In the genomic region with DNA sequence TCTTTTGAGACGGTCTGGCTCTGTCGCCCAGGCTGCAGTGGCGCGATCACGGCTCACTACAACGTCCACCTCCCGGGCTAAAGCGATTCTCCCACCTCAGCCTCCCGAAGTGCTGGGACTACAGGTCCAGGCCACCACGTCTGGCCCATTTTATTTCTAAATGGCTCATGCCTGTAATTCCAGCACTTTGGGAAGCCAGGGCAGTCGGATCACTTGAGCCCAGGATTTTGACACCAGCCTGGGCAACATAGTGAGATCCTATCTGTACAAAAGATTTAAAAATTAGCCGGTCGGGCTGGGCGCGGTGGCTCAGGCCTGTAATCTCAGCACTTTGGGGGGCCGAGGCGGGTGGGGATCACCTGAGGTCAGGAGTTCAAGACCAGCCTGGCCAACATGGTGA, we compare ENCODE assay signal across 39 cellular contexts. TPM values are rescaled to one million over a fixed set of nuclear protein-coding genes. Genes with fewer than 3 reads are reported as not detected.
"Had no signal": no experiment of that assay in that cellular context is flagged by ENCODE, and none has a peak within 500 bp of the region (broad histone marks: within the 10 kb centered on the region; RNA-seq: fewer than 3 reads in every experiment).

No MANE protein-coding gene starts in this region.

- FAIRE-seq: astrocyte, bronchial epithelial cell had no signal

- H3K4me1 ChIP-seq: ascending aorta had no signal

- H3K27me3 ChIP-seq: adrenal gland, ascending aorta, body of pancreas, brain microvascular endothelial cell, breast epithelium, cardiac muscle cell had no signal

- H3K9me3 Mint-ChIP-seq: activated naive CD4-positive, alpha-beta T cell treated with anti-CD3 and anti-CD28 coated beads for 36 hours; activated naive CD4-positive, alpha-beta T cell treated with anti-CD3 and anti-CD28 coated beads, Interleukin-2, amount 10 ng/mL, durations not matched to agents 7 days and 5 days; activated naive CD4-positive, alpha-beta T cell treated with anti-CD3 and anti-CD28 coated beads, Interleukin-2, amount 50 U/mL, for 24 hours; activated naive CD4-positive, alpha-beta T cell treated with anti-CD3 and anti-CD28 coated beads, Interleukin-2, amount 50 U/mL, for 72 hours; activated naive CD8-positive, alpha-beta T cell treated with anti-CD3 and anti-CD28 coated beads for 36 hours; activated naive CD8-positive, alpha-beta T cell treated with anti-CD3 and anti-CD28 coated beads, Interleukin-2, amount 10 ng/mL, durations not matched to agents 7 days and 5 days; activated naive CD8-positive, alpha-beta T cell treated with anti-CD3 and anti-CD28 coated beads, Interleukin-2, amount 50 U/mL, for 24 hours; activated T-cell treated with anti-CD3 and anti-CD28 coated beads, Interleukin-2, amount 50 U/mL, for 24 hours; activated T-cell treated with anti-CD3 and anti-CD28 coated beads, Interleukin-2, amount 50 U/mL, for 4 hours; activated T-cell treated with anti-CD3 and anti-CD28 coated beads, Interleukin-2, amount 50 U/mL, for 72 hours; activated T-helper 1 cell treated with anti-CD3 and anti-CD28 coated beads, Interleukin-12 subunit alpha, Interleukin-12 subunit beta, Interleukin-2, Interleukin-4 antibody, amounts not matched to agents 30 ng/mL and 10 ng/mL and 1 ng/mL, durations not matched to agents 14 hours and 24 hours and 36 hours; activated T-helper 17 cell treated with anti-CD3 and anti-CD28 coated beads, Interleukin-2, amount 50 U/mL, for 72 hours; activated T-helper 2 cell treated with anti-CD3 and anti-CD28 coated beads, Interferon-gamma antibody, Interleukin-2, Interleukin-4, amounts not matched to agents 10 μg/mL and 5 μg/mL and 100 μg/mL, durations not matched to agents 14 hours and 24 hours and 36 hours; brain; central memory CD8-positive, alpha-beta T cell had no signal

- H3K4me3 ChIP-seq: body of pancreas had no signal

- H3K9me3 ChIP-seq: adrenal gland, ascending aorta, body of pancreas, breast epithelium had no signal

- H3K36me3 Mint-ChIP-seq: activated naive CD4-positive, alpha-beta T cell treated with anti-CD3 and anti-CD28 coated beads, Interleukin-2, amount 10 ng/mL, durations not matched to agents 7 days and 5 days; activated naive CD4-positive, alpha-beta T cell treated with anti-CD3 and anti-CD28 coated beads, Interleukin-2, amount 50 U/mL, for 24 hours; activated naive CD4-positive, alpha-beta T cell treated with anti-CD3 and anti-CD28 coated beads, Interleukin-2, amount 50 U/mL, for 72 hours; activated naive CD8-positive, alpha-beta T cell; activated naive CD8-positive, alpha-beta T cell treated with anti-CD3 and anti-CD28 coated beads for 36 hours; activated naive CD8-positive, alpha-beta T cell treated with anti-CD3 and anti-CD28 coated beads, Interleukin-2, amount 10 ng/mL, durations not matched to agents 7 days and 5 days; brain had no signal

- DNase-seq: activated effector memory CD4-positive, alpha-beta T cell treated with anti-CD3 and anti-CD28 coated beads, Interleukin-2, amount 50 U/mL, for 16 hours; activated effector memory CD4-positive, alpha-beta T cell treated with Interleukin-2 at 50 U/mL for 16 hours; activated gamma-delta T cell; activated gamma-delta T cell treated with Interleukin-2 at 50 U/mL for 16 hours; activated naive CD4-positive, alpha-beta T cell; activated naive CD4-positive, alpha-beta T cell treated with anti-CD3 and anti-CD28 coated beads for 36 hours; activated naive CD4-positive, alpha-beta T cell treated with anti-CD3 and anti-CD28 coated beads, Interleukin-2, amount 10 ng/mL, durations not matched to agents 7 days and 5 days; activated naive CD4-positive, alpha-beta T cell treated with anti-CD3 and anti-CD28 coated beads, Interleukin-2, amount 50 U/mL, for 16 hours; activated naive CD4-positive, alpha-beta T cell treated with Interleukin-2 at 50 U/mL for 16 hours; activated naive CD8-positive, alpha-beta T cell treated with anti-CD3 and anti-CD28 coated beads for 36 hours; activated naive CD8-positive, alpha-beta T cell treated with anti-CD3 and anti-CD28 coated beads, Interleukin-2, amount 10 ng/mL, durations not matched to agents 7 days and 5 days; activated naive CD8-positive, alpha-beta T cell treated with anti-CD3 and anti-CD28 coated beads, Interleukin-2, amount 50 U/mL, for 24 hours; activated T-cell treated with anti-CD3 and anti-CD28 coated beads, Interleukin-2, amount 50 U/mL, for 1 hour; activated T-cell treated with anti-CD3 and anti-CD28 coated beads, Interleukin-2, amount 50 U/mL, for 24 hours; activated T-cell treated with anti-CD3 and anti-CD28 coated beads, Interleukin-2, amount 50 U/mL, for 4 hours; activated T-cell treated with anti-CD3 and anti-CD28 coated beads, Interleukin-2, amount 50 U/mL, for 48 hours; activated T-cell treated with anti-CD3 and anti-CD28 coated beads, Interleukin-2, amount 50 U/mL, for 72 hours; adrenal gland; amniotic stem cell; amygdala; anterior cingulate cortex; body of pancreas; brain microvascular endothelial cell; caudate nucleus; central memory CD4-positive, alpha-beta T cell; cerebellar nuclear complex had no signal

- H3K4me1 Mint-ChIP-seq: activated T-helper 17 cell treated with anti-CD3 and anti-CD28 coated beads, Interleukin-2, amount 50 U/mL, for 72 hours had no signal

- H3K27ac Mint-ChIP-seq: activated naive CD4-positive, alpha-beta T cell treated with anti-CD3 and anti-CD28 coated beads for 36 hours; activated naive CD4-positive, alpha-beta T cell treated with anti-CD3 and anti-CD28 coated beads, Interleukin-2, amount 10 ng/mL, durations not matched to agents 7 days and 5 days; activated naive CD4-positive, alpha-beta T cell treated with anti-CD3 and anti-CD28 coated beads, Interleukin-2, amount 50 U/mL, for 24 hours; activated naive CD8-positive, alpha-beta T cell; activated naive CD8-positive, alpha-beta T cell treated with anti-CD3 and anti-CD28 coated beads, Interleukin-2, amount 10 ng/mL, durations not matched to agents 7 days and 5 days; activated naive CD8-positive, alpha-beta T cell treated with anti-CD3 and anti-CD28 coated beads, Interleukin-2, amount 50 U/mL, for 24 hours; activated T-cell treated with anti-CD3 and anti-CD28 coated beads, Interleukin-2, amount 50 U/mL, for 72 hours; activated T-helper 1 cell treated with anti-CD3 and anti-CD28 coated beads, Interleukin-12 subunit alpha, Interleukin-12 subunit beta, Interleukin-2, Interleukin-4 antibody, amounts not matched to agents 30 ng/mL and 10 ng/mL and 1 ng/mL, durations not matched to agents 14 hours and 24 hours and 36 hours; activated T-helper 2 cell treated with anti-CD3 and anti-CD28 coated beads, Interferon-gamma antibody, Interleukin-2, Interleukin-4, amounts not matched to agents 10 μg/mL and 5 μg/mL and 100 μg/mL, durations not matched to agents 14 hours and 24 hours and 36 hours had no signal

- H3K36me3 ChIP-seq: adrenal gland, ascending aorta, brain microvascular endothelial cell, breast epithelium, cardiac muscle cell had no signal

- H3K27ac ChIP-seq: brain microvascular endothelial cell, cardiac muscle cell had no signal

- H3K27me3 Mint-ChIP-seq: activated naive CD4-positive, alpha-beta T cell treated with anti-CD3 and anti-CD28 coated beads, Interleukin-2, amount 50 U/mL, for 24 hours; activated naive CD8-positive, alpha-beta T cell; activated naive CD8-positive, alpha-beta T cell treated with anti-CD3 and anti-CD28 coated beads for 36 hours; activated T-cell treated with anti-CD3 and anti-CD28 coated beads, Interleukin-2, amount 50 U/mL, for 24 hours; activated T-helper 17 cell treated with anti-CD3 and anti-CD28 coated beads, Interleukin-2, amount 50 U/mL, for 72 hours had no signal

RNA-seq across cellular contexts. Expression of gene EFHD1, which starts 26.4 kb away (rescaled TPM):
- total RNA-seq: bronchial epithelial cell had no signal
